1 cellular context compared by ENCODE assay signal in the genomic region with DNA sequence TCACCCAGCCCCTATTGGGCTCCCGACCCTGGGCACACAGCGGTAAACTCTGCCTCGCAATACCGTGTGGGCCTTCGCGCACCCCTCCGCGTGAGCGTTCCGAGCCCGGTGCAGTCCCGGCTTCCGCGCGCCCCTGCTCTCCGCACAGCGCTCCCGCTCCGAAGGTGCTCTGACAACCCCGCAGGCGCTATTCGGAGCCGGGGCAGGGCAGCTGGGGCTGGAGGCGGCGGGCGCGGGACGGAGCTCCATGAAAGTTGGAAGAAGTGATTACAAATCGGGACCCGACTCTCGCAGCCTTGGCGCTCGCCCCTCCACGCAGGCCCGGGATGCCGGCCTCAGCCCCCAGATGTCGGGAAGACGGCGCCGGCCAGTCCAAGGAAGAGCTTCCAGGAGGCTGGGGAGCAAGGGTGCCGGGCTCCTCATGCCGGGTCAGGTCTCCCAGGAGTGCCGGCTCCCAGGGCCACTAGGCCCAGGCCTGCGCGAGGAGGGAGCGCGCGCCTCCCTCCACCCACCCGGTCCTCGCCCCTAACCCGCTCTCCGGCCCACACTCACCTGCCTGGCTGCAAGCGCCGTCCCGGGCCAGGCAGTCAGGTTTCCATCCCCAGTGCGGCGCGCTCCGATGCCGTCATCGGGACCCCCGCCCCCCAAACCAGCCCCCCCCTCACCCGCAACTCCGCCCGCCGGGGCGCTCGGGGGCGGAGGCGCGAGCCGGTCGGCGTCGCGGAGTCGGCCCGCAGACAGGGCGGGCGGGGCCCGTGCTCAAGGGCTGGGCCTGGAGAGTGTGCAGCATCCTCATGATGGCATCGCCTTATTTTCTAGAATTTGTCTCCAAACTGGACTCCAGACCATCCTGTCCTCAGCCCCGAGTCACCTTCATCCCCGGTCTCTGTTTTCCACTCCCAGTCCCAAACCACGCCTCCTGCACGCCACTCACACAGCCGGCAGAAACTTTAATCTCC.
TF ChIP-seq lines count a peak whose summit lies in the region.

A gene with protein sequence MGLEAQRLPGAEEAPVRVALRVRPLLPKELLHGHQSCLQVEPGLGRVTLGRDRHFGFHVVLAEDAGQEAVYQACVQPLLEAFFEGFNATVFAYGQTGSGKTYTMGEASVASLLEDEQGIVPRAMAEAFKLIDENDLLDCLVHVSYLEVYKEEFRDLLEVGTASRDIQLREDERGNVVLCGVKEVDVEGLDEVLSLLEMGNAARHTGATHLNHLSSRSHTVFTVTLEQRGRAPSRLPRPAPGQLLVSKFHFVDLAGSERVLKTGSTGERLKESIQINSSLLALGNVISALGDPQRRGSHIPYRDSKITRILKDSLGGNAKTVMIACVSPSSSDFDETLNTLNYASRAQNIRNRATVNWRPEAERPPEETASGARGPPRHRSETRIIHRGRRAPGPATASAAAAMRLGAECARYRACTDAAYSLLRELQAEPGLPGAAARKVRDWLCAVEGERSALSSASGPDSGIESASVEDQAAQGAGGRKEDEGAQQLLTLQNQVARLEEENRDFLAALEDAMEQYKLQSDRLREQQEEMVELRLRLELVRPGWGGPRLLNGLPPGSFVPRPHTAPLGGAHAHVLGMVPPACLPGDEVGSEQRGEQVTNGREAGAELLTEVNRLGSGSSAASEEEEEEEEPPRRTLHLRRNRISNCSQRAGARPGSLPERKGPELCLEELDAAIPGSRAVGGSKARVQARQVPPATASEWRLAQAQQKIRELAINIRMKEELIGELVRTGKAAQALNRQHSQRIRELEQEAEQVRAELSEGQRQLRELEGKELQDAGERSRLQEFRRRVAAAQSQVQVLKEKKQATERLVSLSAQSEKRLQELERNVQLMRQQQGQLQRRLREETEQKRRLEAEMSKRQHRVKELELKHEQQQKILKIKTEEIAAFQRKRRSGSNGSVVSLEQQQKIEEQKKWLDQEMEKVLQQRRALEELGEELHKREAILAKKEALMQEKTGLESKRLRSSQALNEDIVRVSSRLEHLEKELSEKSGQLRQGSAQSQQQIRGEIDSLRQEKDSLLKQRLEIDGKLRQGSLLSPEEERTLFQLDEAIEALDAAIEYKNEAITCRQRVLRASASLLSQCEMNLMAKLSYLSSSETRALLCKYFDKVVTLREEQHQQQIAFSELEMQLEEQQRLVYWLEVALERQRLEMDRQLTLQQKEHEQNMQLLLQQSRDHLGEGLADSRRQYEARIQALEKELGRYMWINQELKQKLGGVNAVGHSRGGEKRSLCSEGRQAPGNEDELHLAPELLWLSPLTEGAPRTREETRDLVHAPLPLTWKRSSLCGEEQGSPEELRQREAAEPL (N-terminal part only) (minus strand): TSS at position 621 of the 959 bp plus-strand sequence. CDS start 2,537 bp downstream, outside the sequence.

TF ChIP-seq in GM23338, 12 proteins besides CTCF, POLR2A, EP300 and RAD21 (continued from another document):
- TF ChIP-seq, protein P1, sequence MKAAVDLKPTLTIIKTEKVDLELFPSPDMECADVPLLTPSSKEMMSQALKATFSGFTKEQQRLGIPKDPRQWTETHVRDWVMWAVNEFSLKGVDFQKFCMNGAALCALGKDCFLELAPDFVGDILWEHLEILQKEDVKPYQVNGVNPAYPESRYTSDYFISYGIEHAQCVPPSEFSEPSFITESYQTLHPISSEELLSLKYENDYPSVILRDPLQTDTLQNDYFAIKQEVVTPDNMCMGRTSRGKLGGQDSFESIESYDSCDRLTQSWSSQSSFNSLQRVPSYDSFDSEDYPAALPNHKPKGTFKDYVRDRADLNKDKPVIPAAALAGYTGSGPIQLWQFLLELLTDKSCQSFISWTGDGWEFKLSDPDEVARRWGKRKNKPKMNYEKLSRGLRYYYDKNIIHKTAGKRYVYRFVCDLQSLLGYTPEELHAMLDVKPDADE (IDR thresholded peaks at IDR 0.05): no peak
- TF ChIP-seq, protein P2, sequence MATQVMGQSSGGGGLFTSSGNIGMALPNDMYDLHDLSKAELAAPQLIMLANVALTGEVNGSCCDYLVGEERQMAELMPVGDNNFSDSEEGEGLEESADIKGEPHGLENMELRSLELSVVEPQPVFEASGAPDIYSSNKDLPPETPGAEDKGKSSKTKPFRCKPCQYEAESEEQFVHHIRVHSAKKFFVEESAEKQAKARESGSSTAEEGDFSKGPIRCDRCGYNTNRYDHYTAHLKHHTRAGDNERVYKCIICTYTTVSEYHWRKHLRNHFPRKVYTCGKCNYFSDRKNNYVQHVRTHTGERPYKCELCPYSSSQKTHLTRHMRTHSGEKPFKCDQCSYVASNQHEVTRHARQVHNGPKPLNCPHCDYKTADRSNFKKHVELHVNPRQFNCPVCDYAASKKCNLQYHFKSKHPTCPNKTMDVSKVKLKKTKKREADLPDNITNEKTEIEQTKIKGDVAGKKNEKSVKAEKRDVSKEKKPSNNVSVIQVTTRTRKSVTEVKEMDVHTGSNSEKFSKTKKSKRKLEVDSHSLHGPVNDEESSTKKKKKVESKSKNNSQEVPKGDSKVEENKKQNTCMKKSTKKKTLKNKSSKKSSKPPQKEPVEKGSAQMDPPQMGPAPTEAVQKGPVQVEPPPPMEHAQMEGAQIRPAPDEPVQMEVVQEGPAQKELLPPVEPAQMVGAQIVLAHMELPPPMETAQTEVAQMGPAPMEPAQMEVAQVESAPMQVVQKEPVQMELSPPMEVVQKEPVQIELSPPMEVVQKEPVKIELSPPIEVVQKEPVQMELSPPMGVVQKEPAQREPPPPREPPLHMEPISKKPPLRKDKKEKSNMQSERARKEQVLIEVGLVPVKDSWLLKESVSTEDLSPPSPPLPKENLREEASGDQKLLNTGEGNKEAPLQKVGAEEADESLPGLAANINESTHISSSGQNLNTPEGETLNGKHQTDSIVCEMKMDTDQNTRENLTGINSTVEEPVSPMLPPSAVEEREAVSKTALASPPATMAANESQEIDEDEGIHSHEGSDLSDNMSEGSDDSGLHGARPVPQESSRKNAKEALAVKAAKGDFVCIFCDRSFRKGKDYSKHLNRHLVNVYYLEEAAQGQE (IDR thresholded peaks at IDR 0.05; ENCODE audit: unreplicated experiment): no peak
- no peak for TF ChIP-seq ZNF114 (CRISPR knock-in tag; IDR thresholded peaks at IDR 0.05)
- TF ChIP-seq, protein P3, sequence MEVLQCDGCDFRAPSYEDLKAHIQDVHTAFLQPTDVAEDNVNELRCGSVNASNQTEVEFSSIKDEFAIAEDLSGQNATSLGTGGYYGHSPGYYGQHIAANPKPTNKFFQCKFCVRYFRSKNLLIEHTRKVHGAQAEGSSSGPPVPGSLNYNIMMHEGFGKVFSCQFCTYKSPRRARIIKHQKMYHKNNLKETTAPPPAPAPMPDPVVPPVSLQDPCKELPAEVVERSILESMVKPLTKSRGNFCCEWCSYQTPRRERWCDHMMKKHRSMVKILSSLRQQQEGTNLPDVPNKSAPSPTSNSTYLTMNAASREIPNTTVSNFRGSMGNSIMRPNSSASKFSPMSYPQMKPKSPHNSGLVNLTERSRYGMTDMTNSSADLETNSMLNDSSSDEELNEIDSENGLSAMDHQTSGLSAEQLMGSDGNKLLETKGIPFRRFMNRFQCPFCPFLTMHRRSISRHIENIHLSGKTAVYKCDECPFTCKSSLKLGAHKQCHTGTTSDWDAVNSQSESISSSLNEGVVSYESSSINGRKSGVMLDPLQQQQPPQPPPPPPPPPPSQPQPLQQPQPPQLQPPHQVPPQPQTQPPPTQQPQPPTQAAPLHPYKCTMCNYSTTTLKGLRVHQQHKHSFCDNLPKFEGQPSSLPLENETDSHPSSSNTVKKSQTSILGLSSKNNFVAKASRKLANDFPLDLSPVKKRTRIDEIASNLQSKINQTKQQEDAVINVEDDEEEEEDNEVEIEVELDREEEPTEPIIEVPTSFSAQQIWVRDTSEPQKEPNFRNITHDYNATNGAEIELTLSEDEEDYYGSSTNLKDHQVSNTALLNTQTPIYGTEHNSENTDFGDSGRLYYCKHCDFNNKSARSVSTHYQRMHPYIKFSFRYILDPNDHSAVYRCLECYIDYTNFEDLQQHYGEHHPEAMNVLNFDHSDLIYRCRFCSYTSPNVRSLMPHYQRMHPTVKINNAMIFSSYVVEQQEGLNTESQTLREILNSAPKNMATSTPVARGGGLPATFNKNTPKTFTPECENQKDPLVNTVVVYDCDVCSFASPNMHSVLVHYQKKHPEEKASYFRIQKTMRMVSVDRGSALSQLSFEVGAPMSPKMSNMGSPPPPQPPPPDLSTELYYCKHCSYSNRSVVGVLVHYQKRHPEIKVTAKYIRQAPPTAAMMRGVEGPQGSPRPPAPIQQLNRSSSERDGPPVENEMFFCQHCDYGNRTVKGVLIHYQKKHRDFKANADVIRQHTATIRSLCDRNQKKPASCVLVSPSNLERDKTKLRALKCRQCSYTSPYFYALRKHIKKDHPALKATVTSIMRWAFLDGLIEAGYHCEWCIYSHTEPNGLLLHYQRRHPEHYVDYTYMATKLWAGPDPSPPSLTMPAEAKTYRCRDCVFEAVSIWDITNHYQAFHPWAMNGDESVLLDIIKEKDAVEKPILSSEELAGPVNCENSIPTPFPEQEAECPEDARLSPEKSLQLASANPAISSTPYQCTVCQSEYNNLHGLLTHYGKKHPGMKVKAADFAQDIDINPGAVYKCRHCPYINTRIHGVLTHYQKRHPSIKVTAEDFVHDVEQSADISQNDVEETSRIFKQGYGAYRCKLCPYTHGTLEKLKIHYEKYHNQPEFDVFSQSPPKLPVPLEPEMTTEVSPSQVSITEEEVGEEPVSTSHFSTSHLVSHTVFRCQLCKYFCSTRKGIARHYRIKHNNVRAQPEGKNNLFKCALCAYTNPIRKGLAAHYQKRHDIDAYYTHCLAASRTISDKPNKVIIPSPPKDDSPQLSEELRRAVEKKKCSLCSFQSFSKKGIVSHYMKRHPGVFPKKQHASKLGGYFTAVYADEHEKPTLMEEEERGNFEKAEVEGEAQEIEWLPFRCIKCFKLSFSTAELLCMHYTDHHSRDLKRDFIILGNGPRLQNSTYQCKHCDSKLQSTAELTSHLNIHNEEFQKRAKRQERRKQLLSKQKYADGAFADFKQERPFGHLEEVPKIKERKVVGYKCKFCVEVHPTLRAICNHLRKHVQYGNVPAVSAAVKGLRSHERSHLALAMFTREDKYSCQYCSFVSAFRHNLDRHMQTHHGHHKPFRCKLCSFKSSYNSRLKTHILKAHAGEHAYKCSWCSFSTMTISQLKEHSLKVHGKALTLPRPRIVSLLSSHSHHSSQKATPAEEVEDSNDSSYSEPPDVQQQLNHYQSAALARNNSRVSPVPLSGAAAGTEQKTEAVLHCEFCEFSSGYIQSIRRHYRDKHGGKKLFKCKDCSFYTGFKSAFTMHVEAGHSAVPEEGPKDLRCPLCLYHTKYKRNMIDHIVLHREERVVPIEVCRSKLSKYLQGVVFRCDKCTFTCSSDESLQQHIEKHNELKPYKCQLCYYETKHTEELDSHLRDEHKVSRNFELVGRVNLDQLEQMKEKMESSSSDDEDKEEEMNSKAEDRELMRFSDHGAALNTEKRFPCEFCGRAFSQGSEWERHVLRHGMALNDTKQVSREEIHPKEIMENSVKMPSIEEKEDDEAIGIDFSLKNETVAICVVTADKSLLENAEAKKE (CRISPR knock-in tag; IDR thresholded peaks at IDR 0.05): no peak
- TF ChIP-seq POLR2AphosphoS5 (IDR thresholded peaks at IDR 0.05; ENCODE audit: low read depth): peak; percentile 91
- no peak for TF ChIP-seq NANOG (IDR thresholded peaks at IDR 0.05; ENCODE audit: borderline replicate concordance)
- no peak for TF ChIP-seq EZH2phosphoT487 (IDR thresholded peaks at IDR 0.05; ENCODE audit: unreplicated experiment)
TF ChIP-seq in GM23338: peak in this region for 2.
